Comparison of ENCODE assay signal across 22 cellular contexts in genomic region chr9:2174321-2174720, GRCh38.
"Had no signal": no experiment of that assay in that cellular context is flagged by ENCODE, and none has a peak within 500 bp of the region (broad histone marks: within the 10 kb centered on the region; RNA-seq: fewer than 3 reads in every experiment).

No MANE protein-coding gene starts in this region.

- DNase-seq: central memory CD4-positive, alpha-beta T cell; foreskin melanocyte; heart left ventricle; kidney glomerular epithelial cell; mammary epithelial cell; mucosa of descending colon; occipital lobe; sigmoid colon; stimulated activated CD4-positive, alpha-beta T cell treated with anti-CD3 and anti-CD28 coated beads, Interleukin-2, amount 100 ng/mL, for 24 hours; stimulated activated CD4-positive, alpha-beta T cell treated with anti-CD3 and anti-CD28 coated beads, Interleukin-4, amount 100 ng/mL, for 4 hours; stimulated activated naive CD4-positive, alpha-beta T cell; stomach; substantia nigra; transverse colon had no signal

- H3K4me3 ChIP-seq: heart left ventricle, mucosa of descending colon, right atrium auricular region, sigmoid colon, skin epidermis, stomach, thoracic aorta, transverse colon had no signal

- H3K27ac ChIP-seq: heart left ventricle, parathyroid adenoma, right atrium auricular region, sigmoid colon, stomach, thoracic aorta, transverse colon had no signal

- H3K27ac Mint-ChIP-seq: dendritic cell treated with granulocyte-macrophage colony-stimulating factor and Interleukin-4, amounts not matched to agents 40 ng/mL and 50 ng/mL, for 4 days; natural killer cell treated with Interleukin-12 subunit alpha and Interleukin-12 subunit beta and Interleukin-15 and Interleukin-18, amount 100 ng/mL, for 72 hours had no signal

- H3K9ac ChIP-seq: parathyroid adenoma had no signal

- H3K9me3 Mint-ChIP-seq: dendritic cell treated with granulocyte-macrophage colony-stimulating factor and Interleukin-4, amounts not matched to agents 40 ng/mL and 50 ng/mL, for 4 days; natural killer cell treated with Interleukin-12 subunit alpha and Interleukin-12 subunit beta and Interleukin-15 and Interleukin-18, amount 100 ng/mL, for 72 hours had no signal

- ATAC-seq: mucosa of descending colon; natural killer cell treated with Interleukin-12 subunit alpha and Interleukin-12 subunit beta and Interleukin-15 and Interleukin-18, amount 100 ng/mL, for 72 hours had no signal

- FAIRE-seq: colon, endothelial cell of umbilical vein had no signal

- H3K4me3 Mint-ChIP-seq: dendritic cell treated with granulocyte-macrophage colony-stimulating factor and Interleukin-4, amounts not matched to agents 40 ng/mL and 50 ng/mL, for 4 days; natural killer cell treated with Interleukin-12 subunit alpha and Interleukin-12 subunit beta and Interleukin-15 and Interleukin-18, amount 100 ng/mL, for 72 hours had no signal

- H3K4me1 ChIP-seq: parathyroid adenoma, right atrium auricular region, transverse colon had no signal

- H3K9me3 ChIP-seq: heart left ventricle, mucosa of descending colon, right atrium auricular region, sigmoid colon, stomach, thoracic aorta, transverse colon had no signal

- H3K27me3 Mint-ChIP-seq: dendritic cell treated with granulocyte-macrophage colony-stimulating factor and Interleukin-4, amounts not matched to agents 40 ng/mL and 50 ng/mL, for 4 days; natural killer cell treated with Interleukin-12 subunit alpha and Interleukin-12 subunit beta and Interleukin-15 and Interleukin-18, amount 100 ng/mL, for 72 hours had no signal
